ENCODE assay signal across 24 cellular contexts in genomic region chr10:14784459-14785055, GRCh38. TPM values are rescaled to one million over a fixed set of nuclear protein-coding genes. Genes with fewer than 3 reads are reported as not detected.
DNase-seq lines count a peak whose midpoint lies in the region; ATAC-seq and TF ChIP-seq lines count a peak whose summit lies in the region.
"Had no signal": no experiment of that assay in that cellular context is flagged by ENCODE, and none has a peak within 500 bp of the region (broad histone marks: within the 10 kb centered on the region; RNA-seq: fewer than 3 reads in every experiment).

No MANE protein-coding gene starts in this region.

- intact Hi-C loops in left ventricle myocardium superior (cut with micrococcal nuclease) (no loop called here), esophagus muscularis mucosa (cut with DNase I) (no loop called here), vagina (cut with DNase I) (no loop called here)
- intact Hi-C loops in activated T-helper 1 cell treated with anti-CD3 and anti-CD28 coated beads, Interleukin-12 subunit alpha, Interleukin-12 subunit beta, Interleukin-2, Interleukin-4 antibody, amounts not matched to agents 30 ng/mL and 10 ng/mL and 1 ng/mL, durations not matched to agents 14 hours and 24 hours and 36 hours (cut with micrococcal nuclease) = no loop called here

- no peak for TF ChIP-seq EP300 in esophagus muscularis mucosa (IDR thresholded peaks at IDR 0.05)

- TF ChIP-seq POLR2A in esophagus muscularis mucosa (IDR thresholded peaks at IDR 0.05; ENCODE audit: low read depth) (no peak), vagina (IDR thresholded peaks at IDR 0.05) (no peak)

- peaks cover 15% of the 10 kb centered on the region for H3K9me3 Mint-ChIP-seq in activated T-helper 1 cell treated with anti-CD3 and anti-CD28 coated beads, Interleukin-12 subunit alpha, Interleukin-12 subunit beta, Interleukin-2, Interleukin-4 antibody, amounts not matched to agents 30 ng/mL and 10 ng/mL and 1 ng/mL, durations not matched to agents 14 hours and 24 hours and 36 hours

- DNase-seq in left ventricle myocardium superior = no peak
- DNase-seq in right atrium auricular region (ENCODE audit: low spot score) = no peak
- DNase-seq in activated T-helper 1 cell treated with anti-CD3 and anti-CD28 coated beads, Interleukin-12 subunit alpha, Interleukin-12 subunit beta, Interleukin-2, Interleukin-4 antibody, amounts not matched to agents 30 ng/mL and 10 ng/mL and 1 ng/mL, durations not matched to agents 14 hours and 24 hours and 36 hours (ENCODE audit: low spot score) = no peak
- peak; percentile 81 for DNase-seq in esophagus muscularis mucosa (ENCODE audit: extremely low spot score)
- DNase-seq in germinal center (ENCODE audit: low spot score) = no peak
- no peak for DNase-seq in activated gamma-delta T cell treated with Interleukin-2 at 50 U/mL for 16 hours
- DNase-seq in vagina (ENCODE audit: extremely low spot score in 2 of 2) = no peak
- DNase-seq: ACHN; BE2C; C1 segment of cervical spinal cord; CD4-positive, CD25-positive, alpha-beta regulatory T cell; CD8-positive, alpha-beta memory T cell; COR-L47; DMS 273 treated with DMSO at 0.1 percent for 48 hours; DMS53; DND-41; EL; GOT3; H7; HFFc6 had no signal

- peaks cover 2% of the 10 kb centered on the region for H3K36me3 Mint-ChIP-seq in activated T-helper 1 cell treated with anti-CD3 and anti-CD28 coated beads, Interleukin-12 subunit alpha, Interleukin-12 subunit beta, Interleukin-2, Interleukin-4 antibody, amounts not matched to agents 30 ng/mL and 10 ng/mL and 1 ng/mL, durations not matched to agents 14 hours and 24 hours and 36 hours (ENCODE audit: low read depth)
- H3K36me3 Mint-ChIP-seq: CD4-positive, CD25-positive, alpha-beta regulatory T cell; IgD-negative memory B cell had no signal

- H3K36me3 ChIP-seq in right atrium auricular region (no peaks in the 10 kb centered on the region), esophagus muscularis mucosa (no peaks in the 10 kb centered on the region), vagina (no peaks in the 10 kb centered on the region)
- H3K36me3 ChIP-seq: BE2C had no signal

- H3K27ac ChIP-seq in right atrium auricular region (no peak overlapping the region), esophagus muscularis mucosa (replicated peaks in 1 of 4) (no peak overlapping the region), vagina (no peak overlapping the region)
- H3K27ac ChIP-seq: HL-60 had no signal

- peak; percentile 51 for ATAC-seq in left ventricle myocardium superior
- ATAC-seq: GM12878, HCT116 had no signal

- H3K4me1 ChIP-seq in right atrium auricular region = no peaks in the 10 kb centered on the region
- H3K4me1 ChIP-seq in esophagus muscularis mucosa = peaks cover 0 to 2% (median under 1%) of the 10 kb centered on the region in 4 donors
- H3K4me1 ChIP-seq in vagina = no peaks in the 10 kb centered on the region
- H3K4me1 ChIP-seq: BE2C had no signal

- H3K27me3 Mint-ChIP-seq in activated T-helper 1 cell treated with anti-CD3 and anti-CD28 coated beads, Interleukin-12 subunit alpha, Interleukin-12 subunit beta, Interleukin-2, Interleukin-4 antibody, amounts not matched to agents 30 ng/mL and 10 ng/mL and 1 ng/mL, durations not matched to agents 14 hours and 24 hours and 36 hours (ENCODE audit: insufficient read depth) = peaks cover 3% of the 10 kb centered on the region
- H3K27me3 Mint-ChIP-seq: IgD-negative memory B cell had no signal

- WGBS in esophagus muscularis mucosa = 93% methylated on average over 5 of the region's 5 CpGs

- H3K27ac Mint-ChIP-seq in activated T-helper 1 cell treated with anti-CD3 and anti-CD28 coated beads, Interleukin-12 subunit alpha, Interleukin-12 subunit beta, Interleukin-2, Interleukin-4 antibody, amounts not matched to agents 30 ng/mL and 10 ng/mL and 1 ng/mL, durations not matched to agents 14 hours and 24 hours and 36 hours = peak overlapping the region; percentile 2
- H3K27ac Mint-ChIP-seq: CD4-positive, CD25-positive, alpha-beta regulatory T cell; CD8-positive, alpha-beta memory T cell; HFFc6; IgD-negative memory B cell had no signal

- H3K4me3 ChIP-seq in right atrium auricular region (no peak overlapping the region), esophagus muscularis mucosa (no peak overlapping the region), vagina (no peak overlapping the region)
- H3K4me3 ChIP-seq: GM12878 had no signal

- H3K4me3 Mint-ChIP-seq in activated T-helper 1 cell treated with anti-CD3 and anti-CD28 coated beads, Interleukin-12 subunit alpha, Interleukin-12 subunit beta, Interleukin-2, Interleukin-4 antibody, amounts not matched to agents 30 ng/mL and 10 ng/mL and 1 ng/mL, durations not matched to agents 14 hours and 24 hours and 36 hours = no peak overlapping the region
- H3K4me3 Mint-ChIP-seq: CD4-positive, CD25-positive, alpha-beta regulatory T cell; HFFc6; IgD-negative memory B cell had no signal

- H3K27me3 ChIP-seq in right atrium auricular region = no peaks in the 10 kb centered on the region
- no peaks in the 10 kb centered on the region for H3K27me3 ChIP-seq in esophagus muscularis mucosa
- H3K27me3 ChIP-seq in vagina = no peaks in the 10 kb centered on the region
- H3K27me3 ChIP-seq: BE2C had no signal

- peaks cover 0 to 6% of the 10 kb centered on the region in 2 donors for H3K9me3 ChIP-seq in right atrium auricular region
- peaks cover 0 to 6% (median 0%) of the 10 kb centered on the region in 4 donors for H3K9me3 ChIP-seq in esophagus muscularis mucosa
- no peaks in the 10 kb centered on the region for H3K9me3 ChIP-seq in vagina
- H3K9me3 ChIP-seq: BE2C had no signal

- peaks cover 5% of the 10 kb centered on the region for H3K4me1 Mint-ChIP-seq in activated T-helper 1 cell treated with anti-CD3 and anti-CD28 coated beads, Interleukin-12 subunit alpha, Interleukin-12 subunit beta, Interleukin-2, Interleukin-4 antibody, amounts not matched to agents 30 ng/mL and 10 ng/mL and 1 ng/mL, durations not matched to agents 14 hours and 24 hours and 36 hours (ENCODE audit: low read depth)

- no peak for TF ChIP-seq CTCF in right atrium auricular region (IDR thresholded peaks at IDR 0.05)
- TF ChIP-seq CTCF in esophagus muscularis mucosa (IDR thresholded peaks at IDR 0.05) = no peak
- TF ChIP-seq CTCF in vagina (IDR thresholded peaks at IDR 0.05) = no peak

RNA-seq across cellular contexts. Expression of gene FAM107B, which starts 9.9 kb away (rescaled TPM):
- total RNA-seq in left ventricle myocardium superior = 3.4 TPM
- total RNA-seq in right atrium auricular region = 10 to 100 TPM; 10.6 to 14.1 TPM
- 156 and 167 TPM in 2 replicates for total RNA-seq in activated T-helper 1 cell treated with anti-CD3 and anti-CD28 coated beads, Interleukin-12 subunit alpha, Interleukin-12 subunit beta, Interleukin-2, Interleukin-4 antibody, amounts not matched to agents 30 ng/mL and 10 ng/mL and 1 ng/mL, durations not matched to agents 14 hours and 24 hours and 36 hours
- total RNA-seq in esophagus muscularis mucosa = 10 to 100 TPM in 2 of 4 donors, 1 to 10 TPM in 2; 7.5 to 14.1 (median 9.4) TPM
- 33.4 TPM for total RNA-seq in vagina

RNA-seq across cellular contexts. Expression of gene CDNF, which starts 53.3 kb away (rescaled TPM):
- total RNA-seq in left ventricle myocardium superior = 2.0 TPM
- 1 to 10 TPM; 1.1 to 3.3 TPM for total RNA-seq in right atrium auricular region
- total RNA-seq in activated T-helper 1 cell treated with anti-CD3 and anti-CD28 coated beads, Interleukin-12 subunit alpha, Interleukin-12 subunit beta, Interleukin-2, Interleukin-4 antibody, amounts not matched to agents 30 ng/mL and 10 ng/mL and 1 ng/mL, durations not matched to agents 14 hours and 24 hours and 36 hours = 0.47 and 0.93 TPM in 2 replicates
- total RNA-seq in esophagus muscularis mucosa = 1 to 10 TPM in 1 of 4 donors, under 1 TPM in 3; 0.45 to 3.7 (median 0.67) TPM
- 7.4 TPM for total RNA-seq in vagina

RNA-seq across cellular contexts. Expression of gene HSPA14, which starts 53.5 kb away (rescaled TPM):
- total RNA-seq in left ventricle myocardium superior (8.8 TPM), right atrium auricular region (1 to 10 TPM; 6.1 to 9.7 TPM), esophagus muscularis mucosa (1 to 10 TPM; 6.8 to 9.8 (median 7.8) TPM), vagina (8.3 TPM)
- 36.6 and 38.0 TPM in 2 replicates for total RNA-seq in activated T-helper 1 cell treated with anti-CD3 and anti-CD28 coated beads, Interleukin-12 subunit alpha, Interleukin-12 subunit beta, Interleukin-2, Interleukin-4 antibody, amounts not matched to agents 30 ng/mL and 10 ng/mL and 1 ng/mL, durations not matched to agents 14 hours and 24 hours and 36 hours

RNA-seq across cellular contexts. Expression of gene MSANTD7, which starts 53.5 kb away (rescaled TPM):
- total RNA-seq in left ventricle myocardium superior (4.8 TPM), right atrium auricular region (1 to 10 TPM; 4.3 to 5.9 TPM), esophagus muscularis mucosa (10 to 100 TPM in 1 of 4 donors, 1 to 10 TPM in 3; 5.4 to 11.1 (median 8.0) TPM), vagina (11.8 TPM)
- total RNA-seq in activated T-helper 1 cell treated with anti-CD3 and anti-CD28 coated beads, Interleukin-12 subunit alpha, Interleukin-12 subunit beta, Interleukin-2, Interleukin-4 antibody, amounts not matched to agents 30 ng/mL and 10 ng/mL and 1 ng/mL, durations not matched to agents 14 hours and 24 hours and 36 hours = 26.7 and 29.6 TPM in 2 replicates
